8 cellular contexts compared by ENCODE assay signal in the genomic region with DNA sequence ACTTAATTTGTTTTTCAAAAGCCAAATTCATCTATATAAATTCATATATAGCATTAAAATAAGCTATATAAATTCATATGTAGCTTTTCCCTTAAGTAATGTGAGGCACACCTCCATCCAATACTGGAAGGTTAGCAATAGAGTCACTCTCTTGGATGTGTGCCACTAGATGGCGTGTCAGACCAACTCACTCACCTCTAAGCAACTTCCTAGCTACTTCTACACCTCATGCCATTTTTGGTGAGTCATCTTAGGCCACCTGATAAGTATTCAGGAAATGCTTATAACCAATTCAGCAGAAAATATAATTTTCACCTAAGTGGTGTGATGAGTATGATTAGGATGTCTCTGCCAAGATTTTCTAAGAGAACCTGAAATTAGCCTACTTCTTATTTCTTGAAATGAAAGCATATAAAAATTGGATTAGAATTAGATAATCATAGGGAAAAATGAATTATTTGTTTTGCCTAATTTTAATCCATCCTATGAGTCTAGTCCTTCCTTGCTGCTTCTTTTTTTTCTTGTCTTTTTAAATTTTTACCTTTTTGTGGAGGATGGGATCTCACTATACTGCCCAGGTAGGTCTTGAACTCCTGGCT. TPM values are rescaled to one million over a fixed set of nuclear protein-coding genes. Genes with fewer than 3 reads are reported as not detected.
A peak's percentile ranks its signal among the peaks of the same experiment; 100 is the strongest.
DNase-seq lines count a peak whose midpoint lies in the region; ATAC-seq and TF ChIP-seq lines count a peak whose summit lies in the region.

No MANE protein-coding gene starts in this region.

- no peaks in the 10 kb centered on the region for H3F3A ChIP-seq in SK-N-SH (replicated peaks; ENCODE audit: insufficient read depth)

- CTCF ChIA-PET in SK-N-SH (lab: Yijun Ruan, JAX), result interaction anchor here (0.5 to 22.1 kb wide), 87 partner anchors 9 to 770 kb away, joined by 3 to 769 read pairs (median 4); a partner anchor contains a TSS

- H3K9me3 ChIP-seq in SK-N-SH, result no peaks in the 10 kb centered on the region

- H3K4me3 ChIP-seq in SK-N-SH (ENCODE audit: low read depth in 2 of 2, low read length in 1 of 2), result no peak overlapping the region; a peak in 1 of 4 replicates

- H3K4me1 ChIP-seq in SK-N-SH (ENCODE audit: control insufficient read depth in 1 of 2, insufficient read depth in 2 of 2, low read depth in 1 of 2, low read length in 1 of 2), result no peaks in the 10 kb centered on the region

- TF ChIP-seq RAD21 in SK-N-SH (IDR thresholded peaks at IDR 0.05; ENCODE audit: low read length), result peak; percentile 91

- H3K27me3 ChIP-seq in SK-N-SH (ENCODE audit: insufficient read depth), result no peaks in the 10 kb centered on the region

- TF ChIP-seq EP300 in SK-N-SH (IDR thresholded peaks at IDR 0.05; ENCODE audit: borderline replicate concordance in 1 of 2, low read depth in 1 of 2, low read length in 1 of 2), result no peak

- no peaks in the 10 kb centered on the region for H3K79me2 ChIP-seq in SK-N-SH (ENCODE audit: insufficient read depth)

- ATAC-seq in HG02642 (IDR thresholded peaks at IDR 0.05; ENCODE audit: poor library complexity, unreplicated experiment) (peak; percentile 96), Right ventricle myocardium superior (ENCODE audit: poor library complexity) (peak; percentile 97), HG02840 (IDR thresholded peaks at IDR 0.05; ENCODE audit: low FRiP score, unreplicated experiment) (no peak)

- POLR2A ChIA-PET in SK-N-SH (lab: Yijun Ruan, JAX), result interaction anchor here (1.1 kb wide), 1 partner anchor 149 kb away, joined by 5 read pairs; no protein-coding TSS in a partner anchor

- H3K27ac ChIP-seq in SK-N-SH (ENCODE audit: low read depth in 2 of 2, low read length in 1 of 2), result no peak overlapping the region

- no peak overlapping the region for H3K9ac ChIP-seq in SK-N-SH

- DNase-seq in NCI-H1092 treated with DMSO at 0.1 percent for 48 hours (lab: John Stamatoyannopoulos, UW), result peak; percentile 87
- DNase-seq in SK-N-SH, result peak; percentile 71
- DNase-seq in activated naive CD4-positive, alpha-beta T cell treated with anti-CD3 and anti-CD28 coated beads, Interleukin-2, amount 50 U/mL, for 16 hours, result peak; percentile 74
- peak; percentile 50 for DNase-seq in Right ventricle myocardium superior
- DNase-seq in renal cortical epithelial cell (ENCODE audit: low read depth), result peak; percentile 96

- no peak overlapping the region for H2AFZ ChIP-seq in SK-N-SH (ENCODE audit: low read depth)

- TF ChIP-seq CTCF in GM12873 (IDR thresholded peaks at IDR 0.05; ENCODE audit: insufficient read depth, low read depth, low read length, missing control alignments) (peak; percentile 81), SK-N-SH (IDR thresholded peaks at IDR 0.05) (peak; percentile 79)

- H3K4me2 ChIP-seq in SK-N-SH, result no peak overlapping the region

- intact Hi-C loops in Right ventricle myocardium superior (cut with DNase I), result loop anchor here (5.0 kb wide), 1 partner anchor 147 kb away; no protein-coding TSS in a partner anchor

- H3K36me3 ChIP-seq in SK-N-SH (replicated peaks in 1 of 2; ENCODE audit: control insufficient read depth in 1 of 2, insufficient read depth in 2 of 2, low read length in 1 of 2), result no peaks in the 10 kb centered on the region

- WGBS in SK-N-SH (ENCODE audit: low lambda C conversion rate), result 0% methylated on average over 1 of the region's 1 CpG

- no peaks in the 10 kb centered on the region for H3K9me2 ChIP-seq in SK-N-SH

- H4K20me1 ChIP-seq in SK-N-SH (ENCODE audit: insufficient read depth), result no peaks in the 10 kb centered on the region

TF ChIP-seq in SK-N-SH, 30 proteins besides CTCF, POLR2A, EP300 and RAD21:
- TF ChIP-seq FOXM1 (IDR thresholded peaks at IDR 0.05; ENCODE audit: low read depth) (no peak), NRF1 (IDR thresholded peaks at IDR 0.05; ENCODE audit: low read depth, low read length) (no peak), RXRA (IDR thresholded peaks at IDR 0.05; ENCODE audit: borderline replicate concordance, low read depth) (no peak), CHD2 (IDR thresholded peaks at IDR 0.05; ENCODE audit: low read length, partially characterized antibody) (no peak), GATA2 (CRISPR knock-in tag; IDR thresholded peaks at IDR 0.05) (no peak), FOSL2 (IDR thresholded peaks at IDR 0.05; ENCODE audit: borderline replicate concordance, low read depth) (peak; percentile 49; the same call in 1 of the 2 replicates), SMC3 (IDR thresholded peaks at IDR 0.05; ENCODE audit: low read depth, low read length) (peak; percentile 80), TEAD4 (IDR thresholded peaks at IDR 0.05; ENCODE audit: borderline replicate concordance, insufficient read depth) (no peak), JUND (IDR thresholded peaks at IDR 0.05) (peak; percentile 23; the same call in 1 of the 2 replicates), FOXJ3 (CRISPR knock-in tag; IDR thresholded peaks at IDR 0.05) (no peak)

RNA-seq across cellular contexts. Expression of a gene that starts 34.4 kb away (rescaled TPM):
- polyA plus RNA-seq in SK-N-SH (2012; rRNA removed), result 9.3 and 13.6 TPM in 2 replicates
- polyA plus RNA-seq in SK-N-SH (2012; cell fraction: cytosol; rRNA removed), result 12.5 and 12.7 TPM in 2 replicates
- polyA plus RNA-seq in SK-N-SH (2012; cell fraction: nucleus; rRNA removed), result 12.3 and 16.7 TPM in 2 replicates
- 9.7 TPM for total RNA-seq in Right ventricle myocardium superior
- 21.1 and 22.9 TPM in 2 replicates for total RNA-seq in renal cortical epithelial cell
